8 cellular contexts compared by ENCODE assay signal in genomic region chr12:69738351-69739286, GRCh38. TPM values are rescaled to one million over a fixed set of nuclear protein-coding genes. Genes with fewer than 3 reads are reported as not detected.
DNase-seq lines count a peak whose midpoint lies in the region; ATAC-seq and TF ChIP-seq lines count a peak whose summit lies in the region.

Gene RAB3IP, plus strand, starts transcription at chr12:69738860. Its CDS starts 16,549 bp downstream, at chr12:69755409.

- H3K23ac ChIP-seq in mesenchymal stem cell (ENCODE audit: low read length in 2 of 2), result peak within 1 kb of the TSS in 1 of 2 experiments; percentile 73

- H2BK5ac ChIP-seq in mesenchymal stem cell (ENCODE audit: low read depth, low read length, poor library complexity, severe bottlenecking), result peak within 1 kb of the TSS; percentile 73

- peaks cover 7% of the 10 kb centered on the region for H3K79me1 ChIP-seq in mesenchymal stem cell (replicated peaks; ENCODE audit: low read length, poor library complexity, severe bottlenecking)

- H3K27me3 ChIP-seq in CD8-positive, alpha-beta T cell (ENCODE audit: insufficient read depth, low read length), result no peaks in the 10 kb centered on the region
- H3K27me3 ChIP-seq in effector memory CD4-positive, alpha-beta T cell (replicated peaks; ENCODE audit: control insufficient read depth, insufficient read depth, low read length, poor library complexity, severe bottlenecking), result no peaks in the 10 kb centered on the region
- H3K27me3 ChIP-seq in mesenchymal stem cell (ENCODE audit: control insufficient read depth in 1 of 2, insufficient read depth in 1 of 2, low read length in 2 of 2), result no peaks in the 10 kb centered on the region

- peak within 1 kb of the TSS in 1 of 2 experiments; percentile 2 for H3K18ac ChIP-seq in mesenchymal stem cell (ENCODE audit: low read depth in 1 of 2, low read length in 2 of 2)

- H3K36me3 Mint-ChIP-seq in CD8-positive, alpha-beta T cell, result peaks cover 3% of the 10 kb centered on the region

- H3K4me2 ChIP-seq in mesenchymal stem cell (ENCODE audit: low read length, poor library complexity, severe bottlenecking), result peak within 1 kb of the TSS; percentile 97

- TF ChIP-seq CTCF in CD8-positive, alpha-beta T cell (IDR thresholded peaks at IDR 0.05), result peak; percentile 89

- no peak within 1 kb of the TSS for H2BK120ac ChIP-seq in mesenchymal stem cell (ENCODE audit: low read depth, low read length)

- no peak within 1 kb of the TSS for H4K8ac ChIP-seq in mesenchymal stem cell (ENCODE audit: low read length)

- H3K4me1 ChIP-seq in CD8-positive, alpha-beta T cell (ENCODE audit: insufficient read depth, low read length), result peaks cover 11% of the 10 kb centered on the region
- H3K4me1 ChIP-seq in effector memory CD4-positive, alpha-beta T cell (ENCODE audit: control insufficient read depth, insufficient read depth, low read length, poor library complexity, severe bottlenecking), result peaks cover 8% of the 10 kb centered on the region
- H3K4me1 ChIP-seq in mesenchymal stem cell (ENCODE audit: control insufficient read depth, insufficient read depth, low read depth, low read length), result no peaks in the 10 kb centered on the region

- no peaks in the 10 kb centered on the region for H3K36me3 ChIP-seq in CD8-positive, alpha-beta T cell (ENCODE audit: insufficient read depth, low read length)
- H3K36me3 ChIP-seq in effector memory CD4-positive, alpha-beta T cell (ENCODE audit: control insufficient read depth, insufficient read depth, low read length), result no peaks in the 10 kb centered on the region
- H3K36me3 ChIP-seq in mesenchymal stem cell (ENCODE audit: control insufficient read depth in 1 of 2, insufficient read depth in 2 of 2, low read depth in 1 of 2, low read length in 2 of 2), result no peaks in the 10 kb centered on the region

- peak within 1 kb of the TSS; percentile 69 for H3K27ac Mint-ChIP-seq in CD8-positive, alpha-beta T cell

- peaks cover 4% of the 10 kb centered on the region for H3K27me3 Mint-ChIP-seq in CD8-positive, alpha-beta T cell (ENCODE audit: low read depth)

- peak within 1 kb of the TSS; percentile 73 for H3K27ac ChIP-seq in CD8-positive, alpha-beta T cell (ENCODE audit: low read depth, low read length)
- H3K27ac ChIP-seq in effector memory CD4-positive, alpha-beta T cell (ENCODE audit: insufficient read depth, low read length, poor library complexity, severe bottlenecking), result peak within 1 kb of the TSS; percentile 79
- H3K27ac ChIP-seq in mesenchymal stem cell (ENCODE audit: low read length, poor library complexity, severe bottlenecking), result peak within 1 kb of the TSS; percentile 30

- H3K4ac ChIP-seq in mesenchymal stem cell (ENCODE audit: low read depth in 1 of 2, low read length in 2 of 2), result no peak within 1 kb of the TSS

- no peak within 1 kb of the TSS for H4K91ac ChIP-seq in mesenchymal stem cell (ENCODE audit: low read length)

- POLR2A ChIA-PET in CD8-positive, alpha-beta T cell (lab: Charles Lee), result interaction anchor here (0.6 to 2.6 kb wide), 2 partner anchors 151 to 407 kb away, joined by 3 to 8 read pairs; no protein-coding TSS in a partner anchor

- peak within 1 kb of the TSS; percentile 73 for H2AFZ ChIP-seq in mesenchymal stem cell (ENCODE audit: low read depth, low read length)

- no peak within 1 kb of the TSS for H2BK12ac ChIP-seq in mesenchymal stem cell (ENCODE audit: low read length in 2 of 2)

- 2% methylated on average over 58 of the region's 110 CpGs for WGBS in mesenchymal stem cell

- no peak within 1 kb of the TSS for H3K14ac ChIP-seq in mesenchymal stem cell (ENCODE audit: low read length in 2 of 2)

- CTCF ChIA-PET in CD8-positive, alpha-beta T cell (lab: Charles Lee), result interaction anchor here (0.7 to 1.1 kb wide), 3 partner anchors 12 to 94 kb away, joined by 3 to 7 read pairs (median 4); no protein-coding TSS in a partner anchor

- no peaks in the 10 kb centered on the region for H3K9me3 ChIP-seq in CD8-positive, alpha-beta T cell (ENCODE audit: low read length)
- H3K9me3 ChIP-seq in effector memory CD4-positive, alpha-beta T cell (ENCODE audit: control insufficient read depth, low read length), result no peaks in the 10 kb centered on the region
- H3K9me3 ChIP-seq in mesenchymal stem cell (ENCODE audit: control insufficient read depth, low read length), result no peaks in the 10 kb centered on the region

- H2AK5ac ChIP-seq in mesenchymal stem cell (ENCODE audit: low read length, severe bottlenecking), result no peak within 1 kb of the TSS

- H3K4me3 ChIP-seq in CD8-positive, alpha-beta T cell (ENCODE audit: low read depth, low read length), result peak within 1 kb of the TSS; percentile 64
- peak within 1 kb of the TSS; percentile 77 for H3K4me3 ChIP-seq in effector memory CD4-positive, alpha-beta T cell (ENCODE audit: insufficient read depth, low read depth, low read length, poor library complexity, severe bottlenecking)
- H3K4me3 ChIP-seq in mesenchymal stem cell (ENCODE audit: insufficient read depth in 1 of 2, low read depth in 1 of 2, low read length in 2 of 2), result peak within 1 kb of the TSS; percentile 78 to 92

- intact Hi-C loops in CD8-positive, alpha-beta T cell (cut with DNase I, micrococcal nuclease), result loop anchor here (1.0 to 10.0 kb wide), 12 partner anchors 153 to 1926 kb away; partner anchors contain the start of genes CCT2 (in 2 of the 2), CNOT2 (in 2 of the 2), CPSF6 (in 2 of the 2) and FRS2 (in 2 of the 2)

- peak within 1 kb of the TSS; percentile 85 for H3K9ac ChIP-seq in mesenchymal stem cell (ENCODE audit: low read length)

- no peaks in the 10 kb centered on the region for H3K9me3 Mint-ChIP-seq in CD8-positive, alpha-beta T cell

- DNase-seq in CD8-positive, alpha-beta T cell, result peak; percentile 84 to 95 (median 91)
- peak; percentile 40 for DNase-seq in NCI-H82 treated with DMSO at 0.1 percent for 48 hours (lab: John Stamatoyannopoulos, UW; ENCODE audit: unreplicated experiment)
- peak; percentile 76 to 92 for DNase-seq in activated CD8-positive, alpha-beta memory T cell treated with anti-CD3 and anti-CD28 coated beads for 1 hour (ENCODE audit: extremely low read depth in 1 of 2, low read depth in 1 of 2)
- peak; percentile 87 to 89 (median 88) for DNase-seq in effector memory CD4-positive, alpha-beta T cell
- peak; percentile 72 for DNase-seq in mesenchymal stem cell
- peak; percentile 86 for DNase-seq in stimulated activated CD8-positive, alpha-beta memory T cell treated with anti-CD3 and anti-CD28 coated beads, Interleukin-15, amount 100 ng/mL, for 1 hour (ENCODE audit: low read depth)

- ATAC-seq in CD8-positive, alpha-beta T cell, result peak; percentile 87
- ATAC-seq in GM19397 (IDR thresholded peaks at IDR 0.05; ENCODE audit: unreplicated experiment), result peak; percentile 79
- ATAC-seq in HG03565 (IDR thresholded peaks at IDR 0.05; ENCODE audit: unreplicated experiment), result peak; percentile 75

- no peak within 1 kb of the TSS for H2BK15ac ChIP-seq in mesenchymal stem cell (ENCODE audit: low read depth, poor library complexity, severe bottlenecking)

- H3K4me3 Mint-ChIP-seq in CD8-positive, alpha-beta T cell, result peak within 1 kb of the TSS; percentile 82

- peaks cover 24% of the 10 kb centered on the region for H3K4me1 Mint-ChIP-seq in CD8-positive, alpha-beta T cell (ENCODE audit: low read depth)

RNA-seq across cellular contexts. Expression of gene RAB3IP, which starts in this region (rescaled TPM):
- 10 to 100 TPM; 14.8 to 15.1 TPM for total RNA-seq in CD8-positive, alpha-beta T cell
- polyA plus RNA-seq in mesenchymal stem cell (2013, experiment 1 of 2), result 2.1 TPM
- polyA plus RNA-seq in mesenchymal stem cell (2013, experiment 2 of 2), result 2.1 TPM

Comparison
In these comparisons a context has a peak if more than half of its experiments do, and no peak if none do; other contexts are left out.
1. Peak in every context shown above with its lines: DNase-seq, ATAC-seq, H3K4me3 ChIP-seq and H3K27ac ChIP-seq.
2. DNase-seq: peak in every context shown above with its lines; median percentile 91 in CD8-positive, alpha-beta T cell; 88 in effector memory CD4-positive, alpha-beta T cell; 86 in stimulated activated CD8-positive, alpha-beta memory T cell treated with anti-CD3 and anti-CD28 coated beads, Interleukin-15, amount 100 ng/mL, for 1 hour; 84 in activated CD8-positive, alpha-beta memory T cell treated with anti-CD3 and anti-CD28 coated beads for 1 hour; 72 in mesenchymal stem cell; 40 in NCI-H82 treated with DMSO at 0.1 percent for 48 hours.